1 cellular context compared by ENCODE assay signal in the genomic region with DNA sequence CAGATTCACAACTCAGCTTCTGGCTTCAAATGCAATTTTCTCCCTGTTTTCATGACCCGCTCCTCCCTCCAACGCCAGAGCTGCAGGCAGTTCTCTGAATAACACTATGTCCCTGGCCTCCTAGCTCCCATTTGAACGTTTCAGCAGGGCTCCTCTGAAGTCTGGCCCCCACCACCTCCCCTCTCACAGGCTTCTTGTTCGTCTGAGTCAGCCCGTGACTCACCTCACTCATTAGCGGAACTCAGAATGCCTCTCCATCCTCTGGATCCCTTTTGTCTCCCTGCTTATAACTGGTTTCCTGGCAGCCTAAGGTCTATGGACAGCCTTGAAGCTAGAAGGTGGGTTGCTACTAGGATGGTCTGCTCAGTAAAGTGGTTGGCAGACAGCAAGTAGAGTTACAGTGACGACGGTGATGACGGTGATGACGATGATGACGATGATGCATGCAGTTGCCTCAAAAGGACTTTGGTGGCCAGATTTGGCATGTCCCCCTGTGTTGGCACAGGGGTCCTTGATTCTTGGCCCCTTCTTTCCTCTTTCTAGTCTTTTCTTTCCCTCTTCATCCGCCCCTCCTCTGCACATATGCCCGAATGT.
TF ChIP-seq lines count a peak whose summit lies in the region.

No MANE protein-coding gene starts in this region.

TF ChIP-seq in WTC11, 78 proteins besides CTCF, POLR2A, EP300 and RAD21 (continued from another document):
- TF ChIP-seq, protein P1, sequence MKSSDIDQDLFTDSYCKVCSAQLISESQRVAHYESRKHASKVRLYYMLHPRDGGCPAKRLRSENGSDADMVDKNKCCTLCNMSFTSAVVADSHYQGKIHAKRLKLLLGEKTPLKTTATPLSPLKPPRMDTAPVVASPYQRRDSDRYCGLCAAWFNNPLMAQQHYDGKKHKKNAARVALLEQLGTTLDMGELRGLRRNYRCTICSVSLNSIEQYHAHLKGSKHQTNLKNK (CRISPR knock-in tag; IDR thresholded peaks at IDR 0.05), result no peak
- no peak for TF ChIP-seq MXD4 (CRISPR knock-in tag; IDR thresholded peaks at IDR 0.05; ENCODE audit: borderline replicate concordance)
- no peak for TF ChIP-seq CBFB (CRISPR knock-in tag; IDR thresholded peaks at IDR 0.05; ENCODE audit: low read depth)
- TF ChIP-seq, protein P2, sequence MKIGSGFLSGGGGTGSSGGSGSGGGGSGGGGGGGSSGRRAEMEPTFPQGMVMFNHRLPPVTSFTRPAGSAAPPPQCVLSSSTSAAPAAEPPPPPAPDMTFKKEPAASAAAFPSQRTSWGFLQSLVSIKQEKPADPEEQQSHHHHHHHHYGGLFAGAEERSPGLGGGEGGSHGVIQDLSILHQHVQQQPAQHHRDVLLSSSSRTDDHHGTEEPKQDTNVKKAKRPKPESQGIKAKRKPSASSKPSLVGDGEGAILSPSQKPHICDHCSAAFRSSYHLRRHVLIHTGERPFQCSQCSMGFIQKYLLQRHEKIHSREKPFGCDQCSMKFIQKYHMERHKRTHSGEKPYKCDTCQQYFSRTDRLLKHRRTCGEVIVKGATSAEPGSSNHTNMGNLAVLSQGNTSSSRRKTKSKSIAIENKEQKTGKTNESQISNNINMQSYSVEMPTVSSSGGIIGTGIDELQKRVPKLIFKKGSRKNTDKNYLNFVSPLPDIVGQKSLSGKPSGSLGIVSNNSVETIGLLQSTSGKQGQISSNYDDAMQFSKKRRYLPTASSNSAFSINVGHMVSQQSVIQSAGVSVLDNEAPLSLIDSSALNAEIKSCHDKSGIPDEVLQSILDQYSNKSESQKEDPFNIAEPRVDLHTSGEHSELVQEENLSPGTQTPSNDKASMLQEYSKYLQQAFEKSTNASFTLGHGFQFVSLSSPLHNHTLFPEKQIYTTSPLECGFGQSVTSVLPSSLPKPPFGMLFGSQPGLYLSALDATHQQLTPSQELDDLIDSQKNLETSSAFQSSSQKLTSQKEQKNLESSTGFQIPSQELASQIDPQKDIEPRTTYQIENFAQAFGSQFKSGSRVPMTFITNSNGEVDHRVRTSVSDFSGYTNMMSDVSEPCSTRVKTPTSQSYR (CRISPR knock-in tag; IDR thresholded peaks at IDR 0.05), result no peak
- no peak for TF ChIP-seq JAZF1 (CRISPR knock-in tag; IDR thresholded peaks at IDR 0.05)
TF ChIP-seq in WTC11: peak in this region for 0.
